ENCODE assay signal across 33 cellular contexts in the genomic region with DNA sequence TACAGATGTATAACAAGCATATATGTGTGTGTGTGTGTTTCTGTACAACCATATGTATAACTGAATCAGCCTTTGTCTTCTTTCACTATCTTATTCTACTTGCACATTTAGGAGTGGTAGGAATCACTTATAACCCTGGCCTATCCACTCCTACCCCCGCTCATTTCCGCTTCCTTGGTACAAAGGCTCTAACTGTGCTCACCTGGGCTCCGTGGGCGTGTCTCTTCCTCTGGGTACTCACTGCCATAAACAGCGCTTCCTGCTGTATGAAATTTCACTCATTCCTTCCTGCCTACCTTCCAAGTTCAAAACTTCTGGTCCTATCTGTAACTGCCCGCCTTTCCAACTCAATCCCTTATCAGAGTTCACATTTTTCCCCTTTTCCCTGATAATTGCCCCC.
"Had no signal": no experiment of that assay in that cellular context is flagged by ENCODE, and none has a peak within 500 bp of the region (broad histone marks: within the 10 kb centered on the region; RNA-seq: fewer than 3 reads in every experiment).

No MANE protein-coding gene starts in this region.

- H3K27me3 Mint-ChIP-seq: activated CD4-positive, alpha-beta memory T cell treated with anti-CD3 and anti-CD28 coated beads, Interleukin-2, amount 10 ng/mL, durations not matched to agents 7 days and 5 days; activated CD4-positive, alpha-beta T cell treated with anti-CD3 and anti-CD28 coated beads, Interleukin-2, amount 10 ng/mL, durations not matched to agents 7 days and 5 days; activated naive CD4-positive, alpha-beta T cell treated with anti-CD3 and anti-CD28 coated beads, Interleukin-2, amount 10 ng/mL, durations not matched to agents 7 days and 5 days; activated naive CD8-positive, alpha-beta T cell treated with anti-CD3 and anti-CD28 coated beads, Interleukin-2, amount 10 ng/mL, durations not matched to agents 7 days and 5 days; activated T-cell treated with anti-CD3 and anti-CD28 coated beads, Interleukin-2, amount 50 U/mL, for 24 hours; dendritic cell treated with granulocyte-macrophage colony-stimulating factor and Interleukin-4, amounts not matched to agents 40 ng/mL and 50 ng/mL, for 4 days; naive thymus-derived CD8-positive, alpha-beta T cell; stimulated activated memory B cell treated with anti-CD40 and anti-IgM and Interleukin-4, amounts not matched to agents 10 μg/mL and 1 μg/mL and 100 μg/mL, for 72 hours; stimulated activated naive CD8-positive, alpha-beta T cell treated with anti-CD3 and anti-CD28 coated beads, Interleukin-15, amount 100 ng/mL, for 72 hours; T-helper 17 cell had no signal

- DNase-seq: activated CD4-positive, alpha-beta memory T cell treated with anti-CD3 and anti-CD28 coated beads, Interleukin-2, amount 10 ng/mL, durations not matched to agents 7 days and 5 days; activated CD4-positive, alpha-beta T cell treated with anti-CD3 and anti-CD28 coated beads for 1 hour; activated CD4-positive, alpha-beta T cell treated with anti-CD3 and anti-CD28 coated beads, Interleukin-2, amount 10 ng/mL, durations not matched to agents 7 days and 5 days; activated CD8-positive, alpha-beta memory T cell treated with anti-CD3 and anti-CD28 coated beads, Interleukin-2, amount 50 U/mL, for 48 hours; activated gamma-delta T cell; activated naive CD4-positive, alpha-beta T cell treated with anti-CD3 and anti-CD28 coated beads, Interleukin-2, amount 10 ng/mL, durations not matched to agents 7 days and 5 days; activated naive CD8-positive, alpha-beta T cell treated with anti-CD3 and anti-CD28 coated beads, Interleukin-2, amount 10 ng/mL, durations not matched to agents 7 days and 5 days; activated T-cell treated with anti-CD3 and anti-CD28 coated beads, Interleukin-2, amount 50 U/mL, for 24 hours; brain microvascular endothelial cell; central memory CD4-positive, alpha-beta T cell; effector CD4-positive, alpha-beta T cell; esophagus squamous epithelium; islet precursor cell; left cardiac atrium; midbrain; naive thymus-derived CD8-positive, alpha-beta T cell; nucleus accumbens; pancreas; retina; stimulated activated CD4-positive, alpha-beta T cell treated with anti-CD3 and anti-CD28 coated beads, Interleukin-12 subunit alpha, Interleukin-12 subunit beta, amount 100 ng/mL, for 4 hours; stimulated activated CD4-positive, alpha-beta T cell treated with anti-CD3 and anti-CD28 coated beads, Interleukin-4, amount 100 ng/mL, for 24 hours; stimulated activated naive CD8-positive, alpha-beta T cell treated with anti-CD3 and anti-CD28 coated beads, Interleukin-15, amount 100 ng/mL, for 72 hours; substantia nigra; T-helper 17 cell; T1000; upper lobe of left lung had no signal

- H3K27ac Mint-ChIP-seq: activated CD4-positive, alpha-beta memory T cell treated with anti-CD3 and anti-CD28 coated beads, Interleukin-2, amount 10 ng/mL, durations not matched to agents 7 days and 5 days; activated CD4-positive, alpha-beta T cell treated with anti-CD3 and anti-CD28 coated beads, Interleukin-2, amount 10 ng/mL, durations not matched to agents 7 days and 5 days; activated naive CD4-positive, alpha-beta T cell treated with anti-CD3 and anti-CD28 coated beads, Interleukin-2, amount 10 ng/mL, durations not matched to agents 7 days and 5 days; activated naive CD8-positive, alpha-beta T cell treated with anti-CD3 and anti-CD28 coated beads, Interleukin-2, amount 10 ng/mL, durations not matched to agents 7 days and 5 days; activated T-cell treated with anti-CD3 and anti-CD28 coated beads, Interleukin-2, amount 50 U/mL, for 24 hours; dendritic cell treated with granulocyte-macrophage colony-stimulating factor and Interleukin-4, amounts not matched to agents 40 ng/mL and 50 ng/mL, for 4 days; naive thymus-derived CD8-positive, alpha-beta T cell; stimulated activated memory B cell treated with anti-CD40 and anti-IgM and Interleukin-4, amounts not matched to agents 10 μg/mL and 1 μg/mL and 100 μg/mL, for 72 hours; stimulated activated naive CD8-positive, alpha-beta T cell treated with anti-CD3 and anti-CD28 coated beads, Interleukin-15, amount 100 ng/mL, for 72 hours; T-helper 17 cell had no signal

- H3K4me1 ChIP-seq: esophagus squamous epithelium, pancreas, prostate gland, upper lobe of left lung had no signal

- H3K27ac ChIP-seq: brain microvascular endothelial cell, epithelial cell of prostate, esophagus squamous epithelium, pancreas, prostate gland, skin epidermis, upper lobe of left lung had no signal

- H3K4me1 Mint-ChIP-seq: activated CD4-positive, alpha-beta memory T cell treated with anti-CD3 and anti-CD28 coated beads, Interleukin-2, amount 10 ng/mL, durations not matched to agents 7 days and 5 days; activated CD4-positive, alpha-beta T cell treated with anti-CD3 and anti-CD28 coated beads, Interleukin-2, amount 10 ng/mL, durations not matched to agents 7 days and 5 days; activated naive CD4-positive, alpha-beta T cell treated with anti-CD3 and anti-CD28 coated beads, Interleukin-2, amount 10 ng/mL, durations not matched to agents 7 days and 5 days; activated naive CD8-positive, alpha-beta T cell treated with anti-CD3 and anti-CD28 coated beads, Interleukin-2, amount 10 ng/mL, durations not matched to agents 7 days and 5 days; naive thymus-derived CD8-positive, alpha-beta T cell; neural crest cell; stimulated activated memory B cell treated with anti-CD40 and anti-IgM and Interleukin-4, amounts not matched to agents 10 μg/mL and 1 μg/mL and 100 μg/mL, for 72 hours; stimulated activated naive CD8-positive, alpha-beta T cell treated with anti-CD3 and anti-CD28 coated beads, Interleukin-15, amount 100 ng/mL, for 72 hours had no signal

- H3K4me3 ChIP-seq: esophagus squamous epithelium, pancreas, prostate gland, skin epidermis, upper lobe of left lung had no signal

- H3K36me3 Mint-ChIP-seq: activated naive CD4-positive, alpha-beta T cell treated with anti-CD3 and anti-CD28 coated beads, Interleukin-2, amount 10 ng/mL, durations not matched to agents 7 days and 5 days; activated naive CD8-positive, alpha-beta T cell treated with anti-CD3 and anti-CD28 coated beads, Interleukin-2, amount 10 ng/mL, durations not matched to agents 7 days and 5 days; naive thymus-derived CD8-positive, alpha-beta T cell; stimulated activated memory B cell treated with anti-CD40 and anti-IgM and Interleukin-4, amounts not matched to agents 10 μg/mL and 1 μg/mL and 100 μg/mL, for 72 hours had no signal

- H3K27me3 ChIP-seq: brain microvascular endothelial cell, esophagus squamous epithelium, pancreas, upper lobe of left lung had no signal

- H3K9me3 ChIP-seq: esophagus squamous epithelium, pancreas, prostate gland had no signal

- H3K4me3 Mint-ChIP-seq: activated CD4-positive, alpha-beta memory T cell treated with anti-CD3 and anti-CD28 coated beads, Interleukin-2, amount 10 ng/mL, durations not matched to agents 7 days and 5 days; activated CD4-positive, alpha-beta T cell treated with anti-CD3 and anti-CD28 coated beads, Interleukin-2, amount 10 ng/mL, durations not matched to agents 7 days and 5 days; activated naive CD4-positive, alpha-beta T cell treated with anti-CD3 and anti-CD28 coated beads, Interleukin-2, amount 10 ng/mL, durations not matched to agents 7 days and 5 days; activated naive CD8-positive, alpha-beta T cell treated with anti-CD3 and anti-CD28 coated beads, Interleukin-2, amount 10 ng/mL, durations not matched to agents 7 days and 5 days; activated T-cell treated with anti-CD3 and anti-CD28 coated beads, Interleukin-2, amount 50 U/mL, for 24 hours; dendritic cell treated with granulocyte-macrophage colony-stimulating factor and Interleukin-4, amounts not matched to agents 40 ng/mL and 50 ng/mL, for 4 days; naive thymus-derived CD8-positive, alpha-beta T cell; neural crest cell; stimulated activated memory B cell treated with anti-CD40 and anti-IgM and Interleukin-4, amounts not matched to agents 10 μg/mL and 1 μg/mL and 100 μg/mL, for 72 hours; stimulated activated naive CD8-positive, alpha-beta T cell treated with anti-CD3 and anti-CD28 coated beads, Interleukin-15, amount 100 ng/mL, for 72 hours; T-helper 17 cell had no signal

- H3K36me3 ChIP-seq: brain microvascular endothelial cell, esophagus squamous epithelium, pancreas, prostate gland, upper lobe of left lung had no signal

- ATAC-seq: left cardiac atrium; naive thymus-derived CD8-positive, alpha-beta T cell; pancreas; sciatic nerve; stimulated activated memory B cell treated with anti-CD40 and anti-IgM and Interleukin-4, amounts not matched to agents 10 μg/mL and 1 μg/mL and 100 μg/mL, for 72 hours; stimulated activated naive CD8-positive, alpha-beta T cell treated with anti-CD3 and anti-CD28 coated beads, Interleukin-15, amount 100 ng/mL, for 72 hours; T-helper 17 cell had no signal

- H3K9me3 Mint-ChIP-seq: activated CD4-positive, alpha-beta memory T cell treated with anti-CD3 and anti-CD28 coated beads, Interleukin-2, amount 10 ng/mL, durations not matched to agents 7 days and 5 days; activated CD4-positive, alpha-beta T cell treated with anti-CD3 and anti-CD28 coated beads, Interleukin-2, amount 10 ng/mL, durations not matched to agents 7 days and 5 days; activated naive CD4-positive, alpha-beta T cell treated with anti-CD3 and anti-CD28 coated beads, Interleukin-2, amount 10 ng/mL, durations not matched to agents 7 days and 5 days; activated naive CD8-positive, alpha-beta T cell treated with anti-CD3 and anti-CD28 coated beads, Interleukin-2, amount 10 ng/mL, durations not matched to agents 7 days and 5 days; activated T-cell treated with anti-CD3 and anti-CD28 coated beads, Interleukin-2, amount 50 U/mL, for 24 hours; neural crest cell; stimulated activated memory B cell treated with anti-CD40 and anti-IgM and Interleukin-4, amounts not matched to agents 10 μg/mL and 1 μg/mL and 100 μg/mL, for 72 hours had no signal
